31 cellular contexts compared by ENCODE assay signal in the genomic region with DNA sequence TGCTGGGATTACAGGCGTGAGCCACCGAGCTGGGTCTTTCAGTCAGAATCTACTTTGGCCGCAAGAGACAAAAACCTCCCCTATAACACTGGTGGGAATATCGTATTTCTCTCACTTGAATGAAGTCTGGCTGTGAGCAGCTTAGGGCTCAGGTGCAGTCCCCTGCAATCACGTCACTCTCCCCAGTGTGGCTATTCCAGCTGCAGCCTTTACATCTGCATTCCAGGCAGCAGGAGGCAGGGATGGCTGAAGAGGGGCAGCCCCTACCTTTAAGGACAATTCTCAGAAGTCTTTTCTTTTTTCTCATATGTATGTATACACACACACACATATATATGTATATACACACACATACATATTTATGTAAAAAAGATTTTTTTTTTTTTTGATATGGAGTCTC. TPM values are rescaled to one million over a fixed set of nuclear protein-coding genes. Genes with fewer than 3 reads are reported as not detected.
DNase-seq lines count a peak whose midpoint lies in the region; ATAC-seq, FAIRE-seq and TF ChIP-seq lines count a peak whose summit lies in the region.
"Had no signal": no experiment of that assay in that cellular context is flagged by ENCODE, and none has a peak within 500 bp of the region (broad histone marks: within the 10 kb centered on the region; RNA-seq: fewer than 3 reads in every experiment).

No MANE protein-coding gene starts in this region.

- no peak overlapping the region for H2BK15ac ChIP-seq in H1 (ENCODE audit: low read length)

- POLR2A ChIA-PET in H1 (lab: Charles Lee; ENCODE audit: partially characterized antibody) = interaction anchor here (0.9 to 9.2 kb wide), 7 partner anchors 9 to 38 kb away, joined by 3 to 42 read pairs (median 3); partner anchors contain the start of gene TUBB3

- peaks cover 7% of the 10 kb centered on the region; the same call in 1 of the 2 replicates for H3K23me2 ChIP-seq in H1 (ENCODE audit: low read depth, low read length)

- H3K36me3 Mint-ChIP-seq in natural killer cell = no peaks in the 10 kb centered on the region
- no peaks in the 10 kb centered on the region for H3K36me3 Mint-ChIP-seq in natural killer cell treated with Interleukin-12 subunit alpha and Interleukin-12 subunit beta and Interleukin-15 and Interleukin-18, amount 100 ng/mL, for 72 hours

- no peak for DNase-seq in natural killer cell
- DNase-seq in natural killer cell treated with Interleukin-12 subunit alpha and Interleukin-12 subunit beta and Interleukin-15 and Interleukin-18, amount 100 ng/mL, for 72 hours (ENCODE audit: low spot score) = no peak
- peak; percentile 42 for DNase-seq in NCI-H2107 treated with DMSO at 0.1 percent for 48 hours (lab: John Stamatoyannopoulos, UW; ENCODE audit: unreplicated experiment)
- no peak for DNase-seq in H1 (ENCODE audit: low read depth in 1 of 2, low spot score in 2 of 2)
- DNase-seq in COLO829 (ENCODE audit: low spot score) = no peak
- DNase-seq in kidney glomerular epithelial cell (lab: John Stamatoyannopoulos, UW) = no peak
- no peak for DNase-seq in activated gamma-delta T cell (lab: John Stamatoyannopoulos, UW)
- DNase-seq: ACHN; activated naive CD4-positive, alpha-beta T cell treated with anti-CD3 and anti-CD28 coated beads for 36 hours; adrenal gland; BE2C; COR-L47; DMS53; glutamatergic neuron; islet precursor cell; left ventricle myocardium inferior; mesenchymal stem cell; NCI-H1048; NCI-H187 treated with DMSO at 0.1 percent for 48 hours; NCI-H345; NCI-H774; stimulated activated CD4-positive, alpha-beta T cell treated with anti-CD3 and anti-CD28 coated beads, Interleukin-15, amount 100 ng/mL, for 24 hours; stimulated activated CD4-positive, alpha-beta T cell treated with anti-CD3 and anti-CD28 coated beads, Interleukin-4, amount 100 ng/mL, for 4 hours; T-helper 17 cell had no signal

- no peaks in the 10 kb centered on the region for H3K79me1 ChIP-seq in H1 (ENCODE audit: low read depth, low read length)

- no peak overlapping the region for H3K4ac ChIP-seq in H1 (replicated peaks; ENCODE audit: insufficient read length, low read depth, low read length)

- H3K4me1 ChIP-seq in H1 (replicated peaks in 1 of 4; ENCODE audit: control insufficient read depth in 3 of 4, insufficient read depth in 4 of 4, low read length in 3 of 4) = peaks cover 0 to 11% (median 5%) of the 10 kb centered on the region in 4 experiments; a peak in 5 of 7 replicates
- H3K4me1 ChIP-seq: BE2C had no signal

- H3K36me3 ChIP-seq in H1 (ENCODE audit: control insufficient read depth in 2 of 4, insufficient read depth in 4 of 4, low read length in 3 of 4) = no peaks in the 10 kb centered on the region
- H3K36me3 ChIP-seq: adrenal gland, BE2C had no signal

- no peak overlapping the region for H3K9ac ChIP-seq in H1 (replicated peaks in 1 of 4; ENCODE audit: extremely low read depth in 1 of 4, low read depth in 3 of 4, low read length in 3 of 4)

- ATAC-seq in natural killer cell (no peak), GM21390 (IDR thresholded peaks at IDR 0.05; ENCODE audit: unreplicated experiment) (no peak)
- ATAC-seq in natural killer cell treated with Interleukin-12 subunit alpha and Interleukin-12 subunit beta and Interleukin-15 and Interleukin-18, amount 100 ng/mL, for 72 hours = no peak
- ATAC-seq: esophagus mucosa, T-helper 17 cell had no signal

- TF ChIP-seq CTCF in natural killer cell (IDR thresholded peaks at IDR 0.05) = no peak
- no peak for TF ChIP-seq CTCF in H1 (IDR thresholded peaks at IDR 0.05; ENCODE audit: control extremely low read depth in 1 of 3, insufficient read depth in 1 of 3, low read depth in 1 of 3, low read length in 3 of 3)

- no peak for FAIRE-seq in H1 (lab: Jason Lieb, UNC)
- FAIRE-seq: G401.6, TTC549 had no signal

- H3K23ac ChIP-seq in H1 (ENCODE audit: insufficient read length) = no peak overlapping the region

- no peaks in the 10 kb centered on the region for H3K79me2 ChIP-seq in H1 (ENCODE audit: control insufficient read depth in 1 of 2, insufficient read depth in 2 of 2, low read length in 2 of 2)

- no peak for TF ChIP-seq RAD21 in H1 (IDR thresholded peaks at IDR 0.05 in 1 of 2, conservative IDR thresholded peaks at IDR 0.05 in 1 of 2; ENCODE audit: low read depth in 2 of 2, low read length in 2 of 2)

- no peak overlapping the region for H3K4me3 ChIP-seq in H1 (ENCODE audit: extremely low read depth in 1 of 4, insufficient read depth in 2 of 4, low read depth in 3 of 4, low read length in 4 of 4)
- H3K4me3 ChIP-seq: adrenal gland, left ventricle myocardium inferior, SK-N-MC, tibial nerve had no signal

- no peak overlapping the region for H3K14ac ChIP-seq in H1 (ENCODE audit: insufficient read length)

- no peak overlapping the region for H3K27ac ChIP-seq in H1 (ENCODE audit: low read depth, low read length)
- H3K27ac ChIP-seq: adrenal gland, left ventricle myocardium inferior, SK-N-MC, tibial nerve had no signal

- H3K27me3 ChIP-seq in H1 (replicated peaks in 1 of 4; ENCODE audit: control insufficient read depth in 3 of 4, extremely low read depth in 1 of 4, insufficient read depth in 3 of 4, low read length in 3 of 4) = peaks cover 3 to 22% (median 17%) of the 10 kb centered on the region in 4 experiments
- H3K27me3 ChIP-seq: adrenal gland, BE2C, tibial nerve had no signal

- H4K8ac ChIP-seq in H1 (ENCODE audit: extremely low read depth, insufficient read depth, low read length) = no peak overlapping the region

- H3K27me3 Mint-ChIP-seq in natural killer cell (ENCODE audit: low read depth in 2 of 2) = peaks cover 0 to 3% of the 10 kb centered on the region in 2 donors
- H3K27me3 Mint-ChIP-seq in natural killer cell treated with Interleukin-12 subunit alpha and Interleukin-12 subunit beta and Interleukin-15 and Interleukin-18, amount 100 ng/mL, for 72 hours = peaks cover 0 to 2% of the 10 kb centered on the region in 2 donors

- no peak overlapping the region for H3K27ac Mint-ChIP-seq in natural killer cell
- no peak overlapping the region for H3K27ac Mint-ChIP-seq in natural killer cell treated with Interleukin-12 subunit alpha and Interleukin-12 subunit beta and Interleukin-15 and Interleukin-18, amount 100 ng/mL, for 72 hours
- H3K27ac Mint-ChIP-seq: activated naive CD4-positive, alpha-beta T cell treated with anti-CD3 and anti-CD28 coated beads for 36 hours; T-helper 17 cell had no signal

- CTCF ChIA-PET in H1 (lab: Charles Lee; ENCODE audit: partially characterized antibody) = interaction anchor here (0.7 to 3.9 kb wide), 7 partner anchors 11 to 48 kb away, joined by 3 to 15 read pairs (median 5); partner anchors contain the start of gene TUBB3

- no peak overlapping the region for H3K18ac ChIP-seq in H1 (ENCODE audit: extremely low read depth, low read length)

- H3K4me1 Mint-ChIP-seq in natural killer cell = peaks cover 15 to 17% of the 10 kb centered on the region in 2 donors
- H3K4me1 Mint-ChIP-seq in natural killer cell treated with Interleukin-12 subunit alpha and Interleukin-12 subunit beta and Interleukin-15 and Interleukin-18, amount 100 ng/mL, for 72 hours (ENCODE audit: low read depth in 2 of 2) = peaks cover 0 to 9% of the 10 kb centered on the region in 2 donors

- no peak overlapping the region for H2AK5ac ChIP-seq in H1 (ENCODE audit: low read depth, low read length)

- TF ChIP-seq POLR2A in H1 (IDR thresholded peaks at IDR 0.05; ENCODE audit: control extremely low read depth in 1 of 2, low read depth in 2 of 2, low read length in 2 of 2) = no peak

- H3K56ac ChIP-seq in H1 (replicated peaks; ENCODE audit: insufficient read length, low read depth, low read length) = no peak overlapping the region

- peak overlapping the region; percentile 60 for H3K4me3 Mint-ChIP-seq in natural killer cell
- H3K4me3 Mint-ChIP-seq in natural killer cell treated with Interleukin-12 subunit alpha and Interleukin-12 subunit beta and Interleukin-15 and Interleukin-18, amount 100 ng/mL, for 72 hours = no peak overlapping the region
- H3K4me3 Mint-ChIP-seq: activated naive CD4-positive, alpha-beta T cell treated with anti-CD3 and anti-CD28 coated beads for 36 hours; central memory CD8-positive, alpha-beta T cell; T-helper 17 cell had no signal

- no peak overlapping the region for H2BK5ac ChIP-seq in H1 (ENCODE audit: low read depth, low read length)

- H4K5ac ChIP-seq in H1 (ENCODE audit: insufficient read length, low read depth, low read length) = no peak overlapping the region

- intact Hi-C loops in natural killer cell (cut with micrococcal nuclease) = no loop called here

- H2BK120ac ChIP-seq in H1 (replicated peaks; ENCODE audit: low read depth, low read length) = no peak overlapping the region

- H2BK20ac ChIP-seq in H1 (ENCODE audit: low read length) = no peak overlapping the region

- H3K4me2 ChIP-seq in H1 (ENCODE audit: insufficient read depth in 1 of 2, low read depth in 2 of 2, low read length in 2 of 2) = no peak overlapping the region

- TF ChIP-seq EP300 in H1 (IDR thresholded peaks at IDR 0.05; ENCODE audit: borderline replicate concordance in 1 of 2, low read depth in 2 of 2, low read length in 2 of 2) = no peak

- H2AFZ ChIP-seq in H1 (ENCODE audit: low read length) = no peak overlapping the region

- H3K9me3 ChIP-seq in H1 (ENCODE audit: insufficient read depth in 2 of 2, low read depth in 1 of 2, low read length in 1 of 2) = no peaks in the 10 kb centered on the region
- H3K9me3 ChIP-seq: adrenal gland, BE2C, left ventricle myocardium inferior, tibial nerve had no signal

- no peaks in the 10 kb centered on the region for H3K9me3 Mint-ChIP-seq in natural killer cell
- no peaks in the 10 kb centered on the region for H3K9me3 Mint-ChIP-seq in natural killer cell treated with Interleukin-12 subunit alpha and Interleukin-12 subunit beta and Interleukin-15 and Interleukin-18, amount 100 ng/mL, for 72 hours
- H3K9me3 Mint-ChIP-seq: activated naive CD4-positive, alpha-beta T cell treated with anti-CD3 and anti-CD28 coated beads for 36 hours; central memory CD8-positive, alpha-beta T cell had no signal

- no peak overlapping the region for H2BK12ac ChIP-seq in H1 (ENCODE audit: low read depth, low read length)

- H4K91ac ChIP-seq in H1 (replicated peaks; ENCODE audit: insufficient read length, low read length) = no peak overlapping the region

- H4K20me1 ChIP-seq in H1 (replicated peaks in 1 of 2; ENCODE audit: control insufficient read depth in 1 of 2, insufficient read depth in 2 of 2, low read length in 2 of 2) = peaks cover 6 to 11% of the 10 kb centered on the region in 2 experiments

- 96% methylated on average over 5 of the region's 5 CpGs; no CpG with 5 or more reads in 1 of the 2 experiments for WGBS in H1 (ENCODE audit: extremely low coverage in 1 of 2, insufficient coverage in 1 of 2, insufficient read length in 1 of 2, insufficient replicate concordance in 2 of 2, low coverage in 1 of 2, low lambda C conversion rate in 2 of 2, missing lambda C conversion rate in 1 of 2), 2 experiments

RNA-seq across cellular contexts. Expression of gene DEF8, which starts 3.0 kb away (rescaled TPM):
- total RNA-seq in natural killer cell = 10 to 100 TPM; 43.0 to 60.3 (median 50.1) TPM
- total RNA-seq in natural killer cell treated with Interleukin-12 subunit alpha and Interleukin-12 subunit beta and Interleukin-15 and Interleukin-18, amount 100 ng/mL, for 72 hours = 10 to 100 TPM; 44.2 to 55.5 TPM
- total RNA-seq in H1 (2021; fragmentation: NEBNext Ultra II Directional; extraction: Animal tissue kit (Norgen Biotek cat#: 25700)) = 48.3 and 53.0 TPM in 2 replicates
- 110 and 155 TPM in 2 replicates for polyA plus RNA-seq in H1 (2011; rRNA removed)
- polyA plus RNA-seq in H1 (2011; cell fraction: cytosol; rRNA removed) = 106 TPM
- 160 TPM for polyA plus RNA-seq in H1 (2011; cell fraction: nucleus; rRNA removed)
- 35.4 to 56.5 TPM (median 53.7 TPM) in 4 replicates for polyA plus RNA-seq in H1 (2012, experiment 1 of 2)
- polyA plus RNA-seq in H1 (2012, experiment 2 of 2) = 59.8 TPM
- polyA plus RNA-seq in H1 (2013, experiment 1 of 2) = 47.6 TPM
- 46.6 TPM for polyA plus RNA-seq in H1 (2013, experiment 2 of 2)
- 44.0 and 65.5 TPM in 2 replicates for polyA minus RNA-seq in H1 (2011; rRNA and poly(A)+ RNA removed)
- polyA minus RNA-seq in H1 (2011; cell fraction: cytosol; rRNA and poly(A)+ RNA removed) = 40.0 TPM
- polyA minus RNA-seq in H1 (2011; cell fraction: nucleus; rRNA and poly(A)+ RNA removed) = 30.4 TPM

RNA-seq across cellular contexts. Expression of gene TUBB3, which starts 28.4 kb away (rescaled TPM):
- 1 to 10 TPM; 1.1 to 1.3 (median 1.2) TPM for total RNA-seq in natural killer cell
- total RNA-seq in natural killer cell treated with Interleukin-12 subunit alpha and Interleukin-12 subunit beta and Interleukin-15 and Interleukin-18, amount 100 ng/mL, for 72 hours = 10 to 100 TPM in 1 of 2 donors, 1 to 10 TPM in 1; 9.6 to 10.9 TPM
- total RNA-seq in H1 (2021; fragmentation: NEBNext Ultra II Directional; extraction: Animal tissue kit (Norgen Biotek cat#: 25700)) = 275 and 292 TPM in 2 replicates
- 393 and 420 TPM in 2 replicates for polyA plus RNA-seq in H1 (2011; rRNA removed)
- polyA plus RNA-seq in H1 (2011; cell fraction: cytosol; rRNA removed) = 210 TPM
- 252 TPM for polyA plus RNA-seq in H1 (2011; cell fraction: nucleus; rRNA removed)
- 287 to 415 TPM (median 389 TPM) in 4 replicates for polyA plus RNA-seq in H1 (2012, experiment 1 of 2)
- polyA plus RNA-seq in H1 (2012, experiment 2 of 2) = 421 TPM
- polyA plus RNA-seq in H1 (2013, experiment 1 of 2) = 211 TPM
- polyA plus RNA-seq in H1 (2013, experiment 2 of 2) = 208 TPM
- polyA minus RNA-seq in H1 (2011; rRNA and poly(A)+ RNA removed) = 165 and 205 TPM in 2 replicates
- 155 TPM for polyA minus RNA-seq in H1 (2011; cell fraction: cytosol; rRNA and poly(A)+ RNA removed)
- 91.3 TPM for polyA minus RNA-seq in H1 (2011; cell fraction: nucleus; rRNA and poly(A)+ RNA removed)

RNA-seq across cellular contexts. Expression of gene MC1R, which starts 32.8 kb away (rescaled TPM):
- 10 to 100 TPM; 12.3 to 22.2 (median 13.7) TPM for total RNA-seq in natural killer cell
- total RNA-seq in natural killer cell treated with Interleukin-12 subunit alpha and Interleukin-12 subunit beta and Interleukin-15 and Interleukin-18, amount 100 ng/mL, for 72 hours = 10 to 100 TPM in 1 of 2 donors, 1 to 10 TPM in 1; 9.3 to 13.0 TPM
- total RNA-seq in H1 (2021; fragmentation: NEBNext Ultra II Directional; extraction: Animal tissue kit (Norgen Biotek cat#: 25700)) = 2.0 and 2.2 TPM in 2 replicates
- 2.9 and 4.3 TPM in 2 replicates for polyA plus RNA-seq in H1 (2011; rRNA removed)
- polyA plus RNA-seq in H1 (2011; cell fraction: cytosol; rRNA removed) = 3.7 TPM
- 7.6 TPM for polyA plus RNA-seq in H1 (2011; cell fraction: nucleus; rRNA removed)
- polyA plus RNA-seq in H1 (2012, experiment 1 of 2) = 1.8 to 3.0 TPM (median 2.2 TPM) in 4 replicates
- 1.8 TPM for polyA plus RNA-seq in H1 (2012, experiment 2 of 2)
- 1.2 TPM for polyA plus RNA-seq in H1 (2013, experiment 1 of 2)
- 1.5 TPM for polyA plus RNA-seq in H1 (2013, experiment 2 of 2)
- 3.3 and 5.0 TPM in 2 replicates for polyA minus RNA-seq in H1 (2011; rRNA and poly(A)+ RNA removed)
- 3.2 TPM for polyA minus RNA-seq in H1 (2011; cell fraction: cytosol; rRNA and poly(A)+ RNA removed)
- polyA minus RNA-seq in H1 (2011; cell fraction: nucleus; rRNA and poly(A)+ RNA removed) = 4.5 TPM

Comparison
In these comparisons a context has a peak if more than half of its experiments do, and no peak if none do; other contexts are left out.
1. RNA of gene TUBB3, which starts 28.4 kb away (total RNA-seq): 275 to 292 TPM in H1; 9.6 to 10.9 TPM in natural killer cell treated with Interleukin-12 subunit alpha and Interleukin-12 subunit beta and Interleukin-15 and Interleukin-18, amount 100 ng/mL, for 72 hours and 1.1 to 1.3 TPM in natural killer cell; every median in the first group is over 10 times any median in the second.